ENCODE assay signal across 9 cellular contexts in genomic region chr16:1420111-1420539, GRCh38. TPM values are rescaled to one million over a fixed set of nuclear protein-coding genes. Genes with fewer than 3 reads are reported as not detected.
DNase-seq lines count a peak whose midpoint lies in the region; ATAC-seq, FAIRE-seq and TF ChIP-seq lines count a peak whose summit lies in the region.
"Had no signal": no experiment of that assay in that cellular context is flagged by ENCODE, and none has a peak within 500 bp of the region (broad histone marks: within the 10 kb centered on the region; RNA-seq: fewer than 3 reads in every experiment).

No MANE protein-coding gene starts in this region.

- H3K79me2 ChIP-seq in ACC112 (ENCODE audit: control insufficient read depth, insufficient read depth, low read length, unreplicated experiment) (peaks cover 21% of the 10 kb centered on the region), H1 (ENCODE audit: control insufficient read depth in 1 of 2, insufficient read depth in 2 of 2, low read length in 2 of 2) (peaks cover 5 to 21% of the 10 kb centered on the region in 2 experiments)

- POLR2A ChIA-PET in H1 (lab: Charles Lee; ENCODE audit: partially characterized antibody) = interaction anchor here (0.7 to 4.0 kb wide), 16 partner anchors 8 to 545 kb away, joined by 3 to 18 read pairs (median 4); partner anchors contain the start of genes MAPK8IP3, PERCC1 and RPS2

- 4% methylated on average over 19 of the region's 22 CpGs; no CpG with 5 or more reads in 1 of the 2 experiments for WGBS in H1 (ENCODE audit: extremely low coverage in 1 of 2, insufficient coverage in 1 of 2, insufficient read length in 1 of 2, insufficient replicate concordance in 2 of 2, low coverage in 1 of 2, low lambda C conversion rate in 2 of 2, missing lambda C conversion rate in 1 of 2), 2 experiments

- peak overlapping the region; percentile 18 for H4K5ac ChIP-seq in H1 (ENCODE audit: insufficient read length, low read depth, low read length)

- no peak for TF ChIP-seq EP300 in H1 (IDR thresholded peaks at IDR 0.05; ENCODE audit: borderline replicate concordance in 1 of 2, low read depth in 2 of 2, low read length in 2 of 2)

- no peak for TF ChIP-seq RAD21 in H1 (IDR thresholded peaks at IDR 0.05 in 1 of 2, conservative IDR thresholded peaks at IDR 0.05 in 1 of 2; ENCODE audit: low read depth in 2 of 2, low read length in 2 of 2)

- no peaks in the 10 kb centered on the region for H3K36me3 ChIP-seq in ACC112 (ENCODE audit: insufficient read depth, low read length)
- no peaks in the 10 kb centered on the region; a peak in 1 of 8 replicates for H3K36me3 ChIP-seq in H1 (ENCODE audit: control insufficient read depth in 2 of 4, insufficient read depth in 4 of 4, low read length in 3 of 4)
- H3K36me3 ChIP-seq in neutrophil = no peaks in the 10 kb centered on the region

- H2BK5ac ChIP-seq in H1 (ENCODE audit: low read depth, low read length) = 0 out of 2 replicates have a peak overlapping the region, but pooled peaks have one; percentile 9

- peak overlapping the region; percentile 50; the same call in 1 of the 2 replicates for H2BK12ac ChIP-seq in H1 (ENCODE audit: low read depth, low read length)

- ATAC-seq in GM19395 (IDR thresholded peaks at IDR 0.05; ENCODE audit: unreplicated experiment) = peak; percentile 9
- no peak for ATAC-seq in HG03354 (IDR thresholded peaks at IDR 0.05; ENCODE audit: poor library complexity, severe bottlenecking, unreplicated experiment)

- TF ChIP-seq CTCF in H1 (IDR thresholded peaks at IDR 0.05; ENCODE audit: control extremely low read depth in 1 of 3, insufficient read depth in 1 of 3, low read depth in 1 of 3, low read length in 3 of 3) = no peak
- no peak for TF ChIP-seq CTCF in neutrophil (IDR thresholded peaks at IDR 0.05)

- H3K9ac ChIP-seq in H1 (replicated peaks in 1 of 4; ENCODE audit: extremely low read depth in 1 of 4, low read depth in 3 of 4, low read length in 3 of 4) = peak overlapping the region; percentile 78 to 87 (median 85)

- no peak overlapping the region for H3K14ac ChIP-seq in H1 (ENCODE audit: insufficient read length)

- DNase-seq in NCI-H69 (lab: John Stamatoyannopoulos, UW) (peak; percentile 29), H1 (ENCODE audit: low read depth in 1 of 2, low spot score in 2 of 2) (no peak), NCI-H1930 (lab: John Stamatoyannopoulos, UW) (no peak), H4 (ENCODE audit: low spot score) (no peak)

- peaks cover 0 to 7% of the 10 kb centered on the region in 2 experiments for H4K20me1 ChIP-seq in H1 (replicated peaks in 1 of 2; ENCODE audit: control insufficient read depth in 1 of 2, insufficient read depth in 2 of 2, low read length in 2 of 2)

- H3K4me1 ChIP-seq in ACC112 (ENCODE audit: control insufficient read depth, insufficient read depth, low read length, unreplicated experiment) = peaks cover 13% of the 10 kb centered on the region
- peaks cover 0 to 4% (median 3%) of the 10 kb centered on the region in 4 experiments; a peak in 6 of 7 replicates for H3K4me1 ChIP-seq in H1 (replicated peaks in 1 of 4; ENCODE audit: control insufficient read depth in 3 of 4, insufficient read depth in 4 of 4, low read length in 3 of 4)
- H3K4me1 ChIP-seq in neutrophil (ENCODE audit: control insufficient read depth in 1 of 2, insufficient read depth in 1 of 2, low read depth in 1 of 2, low read length in 1 of 2) = peaks cover 13 to 16% of the 10 kb centered on the region in 2 experiments

- H4K91ac ChIP-seq in H1 (replicated peaks; ENCODE audit: insufficient read length, low read length) = peak overlapping the region; percentile 2

- H3K56ac ChIP-seq in H1 (replicated peaks; ENCODE audit: insufficient read length, low read depth, low read length) = peak overlapping the region; percentile 26

- H3K79me1 ChIP-seq in H1 (ENCODE audit: low read depth, low read length) = peaks cover 5% of the 10 kb centered on the region; the same call in 1 of the 2 replicates

- H2AFZ ChIP-seq in ACC112 (ENCODE audit: low read length, unreplicated experiment) (peak overlapping the region; percentile 51), H1 (ENCODE audit: low read length) (no peak overlapping the region)

- no peak for FAIRE-seq in H1 (lab: Jason Lieb, UNC)

- CTCF ChIA-PET in H1 (lab: Charles Lee; ENCODE audit: partially characterized antibody) = interaction anchor here (0.9 kb wide), 1 partner anchor 57 kb away, joined by 3 read pairs; no protein-coding TSS in a partner anchor

- H3K27me3 ChIP-seq in ACC112 (ENCODE audit: insufficient read depth, low read length) = no peaks in the 10 kb centered on the region
- H3K27me3 ChIP-seq in H1 (replicated peaks in 1 of 4; ENCODE audit: control insufficient read depth in 3 of 4, extremely low read depth in 1 of 4, insufficient read depth in 3 of 4, low read length in 3 of 4) = no peaks in the 10 kb centered on the region
- no peaks in the 10 kb centered on the region for H3K27me3 ChIP-seq in neutrophil

- H3K9me3 ChIP-seq in H1 (ENCODE audit: insufficient read depth in 2 of 2, low read depth in 1 of 2, low read length in 1 of 2) = no peaks in the 10 kb centered on the region
- H3K9me3 ChIP-seq in neutrophil = no peaks in the 10 kb centered on the region

- H3K27ac ChIP-seq in ACC112 (ENCODE audit: low read depth, low read length) (peak overlapping the region; percentile 63; the same call in 1 of the 2 replicates), H1 (ENCODE audit: low read depth, low read length) (peak overlapping the region; percentile 49), neutrophil (peak overlapping the region; percentile 82)

- TF ChIP-seq POLR2A in H1 (IDR thresholded peaks at IDR 0.05; ENCODE audit: control extremely low read depth in 1 of 2, low read depth in 2 of 2, low read length in 2 of 2) = no peak

- H2BK15ac ChIP-seq in H1 (ENCODE audit: low read length) = no peak overlapping the region

- H3K18ac ChIP-seq in H1 (ENCODE audit: extremely low read depth, low read length) = no peak overlapping the region; the same call in 1 of the 2 replicates

- peak overlapping the region; percentile 28; the same call in 1 of the 2 replicates for H2AK5ac ChIP-seq in H1 (ENCODE audit: low read depth, low read length)

- peak overlapping the region; percentile 95 to 97 for H3K4me2 ChIP-seq in H1 (ENCODE audit: insufficient read depth in 1 of 2, low read depth in 2 of 2, low read length in 2 of 2)

- peaks cover 8% of the 10 kb centered on the region for H3K23me2 ChIP-seq in H1 (ENCODE audit: low read depth, low read length)

- H3K23ac ChIP-seq in H1 (ENCODE audit: insufficient read length) = no peak overlapping the region

- peak overlapping the region; percentile 100 for H3K4me3 ChIP-seq in ACC112 (ENCODE audit: low read depth, low read length)
- peak overlapping the region; percentile 87 to 97 (median 93) for H3K4me3 ChIP-seq in H1 (ENCODE audit: extremely low read depth in 1 of 4, insufficient read depth in 2 of 4, low read depth in 3 of 4, low read length in 4 of 4)
- H3K4me3 ChIP-seq in neutrophil (ENCODE audit: low read depth in 1 of 2, low read length in 1 of 2) = peak overlapping the region; percentile 71 to 91

- peak overlapping the region; percentile 60 for H4K8ac ChIP-seq in H1 (ENCODE audit: extremely low read depth, insufficient read depth, low read length)

- H3K4ac ChIP-seq in H1 (replicated peaks; ENCODE audit: insufficient read length, low read depth, low read length) = peak overlapping the region; percentile 91

- no peak overlapping the region for H2BK120ac ChIP-seq in H1 (replicated peaks; ENCODE audit: low read depth, low read length)

- no peak overlapping the region for H2BK20ac ChIP-seq in H1 (ENCODE audit: low read length)

RNA-seq across cellular contexts. Expression of gene UQCC4, which starts 0.4 kb away (rescaled TPM):
- 13.4 and 14.9 TPM in 2 replicates for total RNA-seq in H1 (2021; fragmentation: NEBNext Ultra II Directional; extraction: Animal tissue kit (Norgen Biotek cat#: 25700))
- 33.8 and 35.0 TPM in 2 replicates for polyA plus RNA-seq in H1 (2011; rRNA removed)
- 31.5 TPM for polyA plus RNA-seq in H1 (2011; cell fraction: cytosol; rRNA removed)
- polyA plus RNA-seq in H1 (2011; cell fraction: nucleus; rRNA removed) = 22.3 TPM
- 15.3 to 20.8 TPM (median 19.9 TPM) in 4 replicates for polyA plus RNA-seq in H1 (2012, experiment 1 of 2)
- 16.5 TPM for polyA plus RNA-seq in H1 (2012, experiment 2 of 2)
- polyA plus RNA-seq in H1 (2013, experiment 1 of 2) = 18.8 TPM
- 20.4 TPM for polyA plus RNA-seq in H1 (2013, experiment 2 of 2)
- polyA minus RNA-seq in H1 (2011; rRNA and poly(A)+ RNA removed) = 7.0 and 7.6 TPM in 2 replicates
- polyA minus RNA-seq in H1 (2011; cell fraction: cytosol; rRNA and poly(A)+ RNA removed) = 8.1 TPM
- 13.3 TPM for polyA minus RNA-seq in H1 (2011; cell fraction: nucleus; rRNA and poly(A)+ RNA removed)
- 24.8 and 40.7 TPM in 2 replicates for total RNA-seq in H4 (2014; rRNA removed; shearing (Covaris generic))

RNA-seq across cellular contexts. Expression of gene UNKL, which starts 5.6 kb away (rescaled TPM):
- 31.8 and 32.1 TPM in 2 replicates for total RNA-seq in H1 (2021; fragmentation: NEBNext Ultra II Directional; extraction: Animal tissue kit (Norgen Biotek cat#: 25700))
- polyA plus RNA-seq in H1 (2011; rRNA removed) = 25.1 and 32.0 TPM in 2 replicates
- 32.1 TPM for polyA plus RNA-seq in H1 (2011; cell fraction: cytosol; rRNA removed)
- 126 TPM for polyA plus RNA-seq in H1 (2011; cell fraction: nucleus; rRNA removed)
- 11.6 to 23.0 TPM (median 17.3 TPM) in 4 replicates for polyA plus RNA-seq in H1 (2012, experiment 1 of 2)
- 8.4 TPM for polyA plus RNA-seq in H1 (2012, experiment 2 of 2)
- 15.8 TPM for polyA plus RNA-seq in H1 (2013, experiment 1 of 2)
- polyA plus RNA-seq in H1 (2013, experiment 2 of 2) = 13.7 TPM
- 7.3 and 13.6 TPM in 2 replicates for polyA minus RNA-seq in H1 (2011; rRNA and poly(A)+ RNA removed)
- polyA minus RNA-seq in H1 (2011; cell fraction: cytosol; rRNA and poly(A)+ RNA removed) = 30.1 TPM
- polyA minus RNA-seq in H1 (2011; cell fraction: nucleus; rRNA and poly(A)+ RNA removed) = 31.8 TPM
- total RNA-seq in H4 (2014; rRNA removed; shearing (Covaris generic)) = 12.4 and 14.4 TPM in 2 replicates

RNA-seq across cellular contexts. Expression of gene PERCC1, which starts 10.8 kb away (rescaled TPM):
- not detected in 2 replicates for total RNA-seq in H1 (2021; fragmentation: NEBNext Ultra II Directional; extraction: Animal tissue kit (Norgen Biotek cat#: 25700))
- not detected in 2 replicates for polyA plus RNA-seq in H1 (2011; rRNA removed)
- not detected for polyA plus RNA-seq in H1 (2011; cell fraction: cytosol; rRNA removed)
- not detected for polyA plus RNA-seq in H1 (2011; cell fraction: nucleus; rRNA removed)
- not detected in 4 replicates for polyA plus RNA-seq in H1 (2012, experiment 1 of 2)
- polyA plus RNA-seq in H1 (2012, experiment 2 of 2) = not detected
- polyA plus RNA-seq in H1 (2013, experiment 1 of 2) = not detected
- not detected for polyA plus RNA-seq in H1 (2013, experiment 2 of 2)
- not detected in 2 replicates for polyA minus RNA-seq in H1 (2011; rRNA and poly(A)+ RNA removed)
- not detected for polyA minus RNA-seq in H1 (2011; cell fraction: cytosol; rRNA and poly(A)+ RNA removed)
- polyA minus RNA-seq in H1 (2011; cell fraction: nucleus; rRNA and poly(A)+ RNA removed) = not detected
- not detected in 2 replicates for total RNA-seq in H4 (2014; rRNA removed; shearing (Covaris generic))
- total RNA-seq: renal cortical epithelial cell had no signal

RNA-seq across cellular contexts. Expression of gene CCDC154, which starts 24.2 kb away (rescaled TPM):
- total RNA-seq in H1 (2021; fragmentation: NEBNext Ultra II Directional; extraction: Animal tissue kit (Norgen Biotek cat#: 25700)) = 0.88 and 1.3 TPM in 2 replicates
- polyA plus RNA-seq in H1 (2011; rRNA removed) = 0.15 and 0.58 TPM in 2 replicates
- polyA plus RNA-seq in H1 (2011; cell fraction: cytosol; rRNA removed) = 0.56 TPM
- 2.4 TPM for polyA plus RNA-seq in H1 (2011; cell fraction: nucleus; rRNA removed)
- 0.43 to 1.3 TPM (median 0.79 TPM) in 4 replicates for polyA plus RNA-seq in H1 (2012, experiment 1 of 2)
- 0.05 TPM for polyA plus RNA-seq in H1 (2012, experiment 2 of 2)
- 0.16 TPM for polyA plus RNA-seq in H1 (2013, experiment 1 of 2)
- 0.13 TPM for polyA plus RNA-seq in H1 (2013, experiment 2 of 2)
- polyA minus RNA-seq in H1 (2011; rRNA and poly(A)+ RNA removed) = not detected in 2 replicates
- polyA minus RNA-seq in H1 (2011; cell fraction: cytosol; rRNA and poly(A)+ RNA removed) = not detected
- polyA minus RNA-seq in H1 (2011; cell fraction: nucleus; rRNA and poly(A)+ RNA removed) = not detected
- not detected in 2 replicates for total RNA-seq in H4 (2014; rRNA removed; shearing (Covaris generic))

RNA-seq across cellular contexts. Expression of gene CLCN7, which starts 54.7 kb away (rescaled TPM):
- total RNA-seq in H1 (2021; fragmentation: NEBNext Ultra II Directional; extraction: Animal tissue kit (Norgen Biotek cat#: 25700)) = 76.5 and 81.5 TPM in 2 replicates
- polyA plus RNA-seq in H1 (2011; rRNA removed) = 38.6 and 79.6 TPM in 2 replicates
- 41.1 TPM for polyA plus RNA-seq in H1 (2011; cell fraction: cytosol; rRNA removed)
- polyA plus RNA-seq in H1 (2011; cell fraction: nucleus; rRNA removed) = 372 TPM
- 64.4 to 95.0 TPM (median 79.5 TPM) in 4 replicates for polyA plus RNA-seq in H1 (2012, experiment 1 of 2)
- polyA plus RNA-seq in H1 (2012, experiment 2 of 2) = 57.4 TPM
- 61.1 TPM for polyA plus RNA-seq in H1 (2013, experiment 1 of 2)
- 57.1 TPM for polyA plus RNA-seq in H1 (2013, experiment 2 of 2)
- 30.3 and 38.3 TPM in 2 replicates for polyA minus RNA-seq in H1 (2011; rRNA and poly(A)+ RNA removed)
- 33.2 TPM for polyA minus RNA-seq in H1 (2011; cell fraction: cytosol; rRNA and poly(A)+ RNA removed)
- 76.7 TPM for polyA minus RNA-seq in H1 (2011; cell fraction: nucleus; rRNA and poly(A)+ RNA removed)
- total RNA-seq in H4 (2014; rRNA removed; shearing (Covaris generic)) = 16.0 and 21.0 TPM in 2 replicates
